8 cellular contexts compared by ENCODE assay signal in the genomic region with DNA sequence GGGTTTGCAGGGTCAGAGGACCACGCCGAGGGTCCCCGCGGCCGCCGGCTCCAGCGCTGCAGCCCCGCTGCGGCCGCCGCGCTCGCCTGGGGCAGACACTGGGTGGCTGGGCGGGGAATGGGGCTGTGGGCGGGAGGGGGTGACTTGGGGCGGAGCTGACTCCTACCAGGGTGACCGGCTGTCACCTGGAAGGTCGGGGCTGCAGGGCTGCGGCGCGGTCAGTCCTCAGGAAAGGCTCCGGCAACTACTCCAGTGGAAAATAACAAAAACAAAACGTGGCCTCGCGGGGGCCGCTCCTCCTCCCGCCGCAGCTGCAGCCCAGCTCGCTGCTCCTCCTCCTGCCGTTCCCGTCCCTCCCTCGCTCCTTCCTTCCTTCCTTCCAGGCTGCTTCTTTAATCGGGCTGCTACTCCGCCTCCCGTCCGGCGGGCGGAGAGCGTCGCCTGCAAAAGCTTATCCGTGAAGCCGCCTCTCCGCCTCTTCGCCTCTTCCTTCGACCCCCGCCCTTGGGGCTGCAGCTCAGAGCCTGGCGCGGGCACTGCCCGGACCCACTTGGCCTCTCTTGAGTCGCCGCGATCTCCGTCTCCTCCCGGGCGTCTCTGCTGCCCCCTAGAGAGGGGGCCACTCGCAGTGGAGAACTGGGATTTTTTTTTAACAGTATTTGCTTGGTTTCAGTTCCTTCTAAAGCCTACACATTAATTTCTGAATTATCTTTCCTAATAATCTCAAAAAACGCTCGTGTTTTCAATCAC. TPM values are rescaled to one million over a fixed set of nuclear protein-coding genes. Genes with fewer than 3 reads are reported as not detected.
DNase-seq lines count a peak whose midpoint lies in the region; ATAC-seq and TF ChIP-seq lines count a peak whose summit lies in the region.

A gene with protein sequence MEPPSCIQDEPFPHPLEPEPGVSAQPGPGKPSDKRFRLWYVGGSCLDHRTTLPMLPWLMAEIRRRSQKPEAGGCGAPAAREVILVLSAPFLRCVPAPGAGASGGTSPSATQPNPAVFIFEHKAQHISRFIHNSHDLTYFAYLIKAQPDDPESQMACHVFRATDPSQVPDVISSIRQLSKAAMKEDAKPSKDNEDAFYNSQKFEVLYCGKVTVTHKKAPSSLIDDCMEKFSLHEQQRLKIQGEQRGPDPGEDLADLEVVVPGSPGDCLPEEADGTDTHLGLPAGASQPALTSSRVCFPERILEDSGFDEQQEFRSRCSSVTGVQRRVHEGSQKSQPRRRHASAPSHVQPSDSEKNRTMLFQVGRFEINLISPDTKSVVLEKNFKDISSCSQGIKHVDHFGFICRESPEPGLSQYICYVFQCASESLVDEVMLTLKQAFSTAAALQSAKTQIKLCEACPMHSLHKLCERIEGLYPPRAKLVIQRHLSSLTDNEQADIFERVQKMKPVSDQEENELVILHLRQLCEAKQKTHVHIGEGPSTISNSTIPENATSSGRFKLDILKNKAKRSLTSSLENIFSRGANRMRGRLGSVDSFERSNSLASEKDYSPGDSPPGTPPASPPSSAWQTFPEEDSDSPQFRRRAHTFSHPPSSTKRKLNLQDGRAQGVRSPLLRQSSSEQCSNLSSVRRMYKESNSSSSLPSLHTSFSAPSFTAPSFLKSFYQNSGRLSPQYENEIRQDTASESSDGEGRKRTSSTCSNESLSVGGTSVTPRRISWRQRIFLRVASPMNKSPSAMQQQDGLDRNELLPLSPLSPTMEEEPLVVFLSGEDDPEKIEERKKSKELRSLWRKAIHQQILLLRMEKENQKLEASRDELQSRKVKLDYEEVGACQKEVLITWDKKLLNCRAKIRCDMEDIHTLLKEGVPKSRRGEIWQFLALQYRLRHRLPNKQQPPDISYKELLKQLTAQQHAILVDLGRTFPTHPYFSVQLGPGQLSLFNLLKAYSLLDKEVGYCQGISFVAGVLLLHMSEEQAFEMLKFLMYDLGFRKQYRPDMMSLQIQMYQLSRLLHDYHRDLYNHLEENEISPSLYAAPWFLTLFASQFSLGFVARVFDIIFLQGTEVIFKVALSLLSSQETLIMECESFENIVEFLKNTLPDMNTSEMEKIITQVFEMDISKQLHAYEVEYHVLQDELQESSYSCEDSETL (N-terminal part only) (minus strand): TSS at position 100 of the 750 bp plus-strand sequence. CDS start 402 bp downstream, outside the sequence.

- peak; percentile 35 for DNase-seq in NCI-H2029 (lab: John Stamatoyannopoulos, UW)
- no peak for DNase-seq in NCI-H2029 treated with DMSO at 0.1 percent for 48 hours (lab: John Stamatoyannopoulos, UW)
- DNase-seq in NCI-H1105 (lab: John Stamatoyannopoulos, UW), result peak; percentile 56
- DNase-seq in T-helper 1 cell, result peak; percentile 8 to 71 (median 21)
- peak; percentile 94 for DNase-seq in astrocyte of the hippocampus (ENCODE audit: low read depth, low spot score)
- peak; percentile 70 for DNase-seq in hepatic stellate cell (ENCODE audit: low spot score)
- DNase-seq in psoas muscle, result peak; percentile 84 to 94

- peak; percentile 77 for ATAC-seq in HG02763 (IDR thresholded peaks at IDR 0.05; ENCODE audit: unreplicated experiment)
- ATAC-seq in psoas muscle, result peak; percentile 78 to 87 (median 80)

- peak; percentile 81 for TF ChIP-seq CTCF in psoas muscle (IDR thresholded peaks at IDR 0.05)

- no peaks in the 10 kb centered on the region for H3K27me3 ChIP-seq in psoas muscle (ENCODE audit: insufficient read depth in 3 of 3, low read length in 2 of 3)

- no peaks in the 10 kb centered on the region for H3K9me3 ChIP-seq in psoas muscle

- peak within 1 kb of the TSS; percentile 96 for H3K4me3 ChIP-seq in psoas muscle

- no peaks in the 10 kb centered on the region for H3K36me3 ChIP-seq in psoas muscle (ENCODE audit: insufficient read depth in 1 of 2, low read depth in 1 of 2)

- 0 to 1% (median 1%) methylated on average over 38 to 58 of the region's 58 CpGs for WGBS in psoas muscle, 3 donors

- intact Hi-C loops in psoas muscle (cut with DNase I), result loop anchor here (2.0 to 5.0 kb wide), 3 partner anchors 65 to 111 kb away; partner anchors contain the start of gene UCHL3 (in 1 of the 2)

- H3K27ac ChIP-seq in psoas muscle, result peak within 1 kb of the TSS; percentile 96

- H3K4me1 ChIP-seq in psoas muscle, result peaks cover 29% of the 10 kb centered on the region

RNA-seq across cellular contexts. Expression of the gene that starts here (rescaled TPM):
- 100 to 1,000 TPM in 1 of 4 donors, 10 to 100 TPM in 3; 36.9 to 127 (median 93.4) TPM for total RNA-seq in psoas muscle
- polyA plus RNA-seq in psoas muscle, result 100 to 1,000 TPM in 1 of 3 donors, 10 to 100 TPM in 1, 1 to 10 TPM in 1; 3.1 to 105 (median 36.7) TPM
